In the genomic region with DNA sequence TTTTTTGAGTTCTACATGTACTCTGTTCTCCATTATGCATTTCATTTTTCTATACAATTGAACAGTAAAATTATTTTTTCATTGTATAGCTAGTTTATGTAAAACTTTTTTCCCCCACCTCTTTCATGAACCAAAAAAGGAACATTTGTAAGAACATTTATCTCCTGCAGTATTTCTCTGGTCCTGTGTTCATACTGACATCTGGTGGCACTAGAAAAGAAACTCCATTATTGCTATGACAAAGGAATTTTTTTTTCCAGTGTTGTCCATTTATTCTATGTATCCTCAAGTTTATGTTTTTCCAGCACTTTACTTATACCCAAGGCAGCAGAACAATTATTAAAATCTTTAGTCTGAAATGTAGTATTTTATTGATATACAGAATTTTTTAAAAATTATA, we compare ENCODE assay signal across 8 cellular contexts. TPM values are rescaled to one million over a fixed set of nuclear protein-coding genes. Genes with fewer than 3 reads are reported as not detected.
DNase-seq lines count a peak whose midpoint lies in the region; ATAC-seq and TF ChIP-seq lines count a peak whose summit lies in the region.

No MANE protein-coding gene starts in this region.

- no peak overlapping the region for H3K27ac Mint-ChIP-seq in stimulated activated memory B cell treated with anti-CD40 and anti-IgM and Interleukin-4, amounts not matched to agents 10 μg/mL and 1 μg/mL and 100 μg/mL, for 72 hours

- TF ChIP-seq CTCF in NB4 (IDR thresholded peaks at IDR 0.05; ENCODE audit: low read depth, low read length) (no peak), brain microvascular endothelial cell (IDR thresholded peaks at IDR 0.05; ENCODE audit: low read depth, low read length, missing control alignments) (peak; percentile 38), neural cell (IDR thresholded peaks at IDR 0.05; ENCODE audit: poor library complexity, severe bottlenecking) (peak; percentile 74)

- peaks cover 47% of the 10 kb centered on the region for H3K36me3 Mint-ChIP-seq in stimulated activated memory B cell treated with anti-CD40 and anti-IgM and Interleukin-4, amounts not matched to agents 10 μg/mL and 1 μg/mL and 100 μg/mL, for 72 hours

- H3K36me3 ChIP-seq in brain microvascular endothelial cell (replicated peaks): no peaks in the 10 kb centered on the region
- no peaks in the 10 kb centered on the region for H3K36me3 ChIP-seq in neural cell (ENCODE audit: insufficient read depth, low read length)

- H3F3A ChIP-seq in neural cell (ENCODE audit: insufficient read depth, low read length, poor library complexity, severe bottlenecking): no peaks in the 10 kb centered on the region

- no peak overlapping the region for H2AFZ ChIP-seq in neural cell (ENCODE audit: low read depth, low read length)

- no peak overlapping the region for H3K4me2 ChIP-seq in neural cell (ENCODE audit: low read length)

- peak; percentile 19 for DNase-seq in GF-D8 (lab: John Stamatoyannopoulos, UW)
- peak; percentile 42 for DNase-seq in NB4 (ENCODE audit: low read depth)
- no peak for DNase-seq in brain microvascular endothelial cell

- ATAC-seq in GM19324 (IDR thresholded peaks at IDR 0.05; ENCODE audit: low FRiP score, unreplicated experiment) (no peak), HG03025 (IDR thresholded peaks at IDR 0.05; ENCODE audit: low FRiP score, unreplicated experiment) (no peak), GM18502 (IDR thresholded peaks at IDR 0.05; ENCODE audit: poor library complexity, unreplicated experiment) (no peak)
- ATAC-seq in stimulated activated memory B cell treated with anti-CD40 and anti-IgM and Interleukin-4, amounts not matched to agents 10 μg/mL and 1 μg/mL and 100 μg/mL, for 72 hours: no peak

- H3K9me3 Mint-ChIP-seq in stimulated activated memory B cell treated with anti-CD40 and anti-IgM and Interleukin-4, amounts not matched to agents 10 μg/mL and 1 μg/mL and 100 μg/mL, for 72 hours: no peaks in the 10 kb centered on the region

- no peaks in the 10 kb centered on the region for H3K79me2 ChIP-seq in neural cell (replicated peaks; ENCODE audit: insufficient read depth, low read length)

- no peak overlapping the region for H3K27ac ChIP-seq in brain microvascular endothelial cell
- no peak overlapping the region for H3K27ac ChIP-seq in neural cell (ENCODE audit: low read length)

- no peak overlapping the region for H3K4me3 Mint-ChIP-seq in stimulated activated memory B cell treated with anti-CD40 and anti-IgM and Interleukin-4, amounts not matched to agents 10 μg/mL and 1 μg/mL and 100 μg/mL, for 72 hours

- H4K20me1 ChIP-seq in neural cell (ENCODE audit: insufficient read depth): no peaks in the 10 kb centered on the region

- no peaks in the 10 kb centered on the region for H3K9me3 ChIP-seq in neural cell (ENCODE audit: low read length)

- no peak for TF ChIP-seq POLR2A in NB4 (IDR thresholded peaks at IDR 0.05; ENCODE audit: extremely low read depth, insufficient read length)

- H3K27me3 Mint-ChIP-seq in stimulated activated memory B cell treated with anti-CD40 and anti-IgM and Interleukin-4, amounts not matched to agents 10 μg/mL and 1 μg/mL and 100 μg/mL, for 72 hours: no peaks in the 10 kb centered on the region

- H3K4me3 ChIP-seq in NB4 (ENCODE audit: low read depth, low read length): no peak overlapping the region
- H3K4me3 ChIP-seq in brain microvascular endothelial cell (ENCODE audit: low read depth, low read length): no peak overlapping the region
- no peak overlapping the region for H3K4me3 ChIP-seq in neural cell (ENCODE audit: low read length)

- in situ Hi-C loops in brain microvascular endothelial cell (cut with HindIII; ENCODE audit: low pct_ligation_motif_present, low sequenced_read_pairs): no loop called here

- H3K9me2 ChIP-seq in neural cell (ENCODE audit: insufficient read depth, low read length): no peaks in the 10 kb centered on the region

- peak; percentile 84 for TF ChIP-seq RAD21 in neural cell (conservative IDR thresholded peaks at IDR 0.05)

- H3K4me1 Mint-ChIP-seq in stimulated activated memory B cell treated with anti-CD40 and anti-IgM and Interleukin-4, amounts not matched to agents 10 μg/mL and 1 μg/mL and 100 μg/mL, for 72 hours: peaks cover 22% of the 10 kb centered on the region

- H3K27me3 ChIP-seq in brain microvascular endothelial cell (replicated peaks) (no peaks in the 10 kb centered on the region), neural cell (ENCODE audit: insufficient read depth, low read depth, low read length) (no peaks in the 10 kb centered on the region)

- TF ChIP-seq EP300 in neural cell (conservative IDR thresholded peaks at IDR 0.05; ENCODE audit: poor library complexity, severe bottlenecking): no peak

- H3K9ac ChIP-seq in neural cell (ENCODE audit: low read length): no peak overlapping the region

TF ChIP-seq in neural cell, 6 proteins besides CTCF, POLR2A, EP300 and RAD21:
- TF ChIP-seq SMC3 (conservative IDR thresholded peaks at IDR 0.05; ENCODE audit: poor library complexity): peak; percentile 76
- TF ChIP-seq, protein P1, sequence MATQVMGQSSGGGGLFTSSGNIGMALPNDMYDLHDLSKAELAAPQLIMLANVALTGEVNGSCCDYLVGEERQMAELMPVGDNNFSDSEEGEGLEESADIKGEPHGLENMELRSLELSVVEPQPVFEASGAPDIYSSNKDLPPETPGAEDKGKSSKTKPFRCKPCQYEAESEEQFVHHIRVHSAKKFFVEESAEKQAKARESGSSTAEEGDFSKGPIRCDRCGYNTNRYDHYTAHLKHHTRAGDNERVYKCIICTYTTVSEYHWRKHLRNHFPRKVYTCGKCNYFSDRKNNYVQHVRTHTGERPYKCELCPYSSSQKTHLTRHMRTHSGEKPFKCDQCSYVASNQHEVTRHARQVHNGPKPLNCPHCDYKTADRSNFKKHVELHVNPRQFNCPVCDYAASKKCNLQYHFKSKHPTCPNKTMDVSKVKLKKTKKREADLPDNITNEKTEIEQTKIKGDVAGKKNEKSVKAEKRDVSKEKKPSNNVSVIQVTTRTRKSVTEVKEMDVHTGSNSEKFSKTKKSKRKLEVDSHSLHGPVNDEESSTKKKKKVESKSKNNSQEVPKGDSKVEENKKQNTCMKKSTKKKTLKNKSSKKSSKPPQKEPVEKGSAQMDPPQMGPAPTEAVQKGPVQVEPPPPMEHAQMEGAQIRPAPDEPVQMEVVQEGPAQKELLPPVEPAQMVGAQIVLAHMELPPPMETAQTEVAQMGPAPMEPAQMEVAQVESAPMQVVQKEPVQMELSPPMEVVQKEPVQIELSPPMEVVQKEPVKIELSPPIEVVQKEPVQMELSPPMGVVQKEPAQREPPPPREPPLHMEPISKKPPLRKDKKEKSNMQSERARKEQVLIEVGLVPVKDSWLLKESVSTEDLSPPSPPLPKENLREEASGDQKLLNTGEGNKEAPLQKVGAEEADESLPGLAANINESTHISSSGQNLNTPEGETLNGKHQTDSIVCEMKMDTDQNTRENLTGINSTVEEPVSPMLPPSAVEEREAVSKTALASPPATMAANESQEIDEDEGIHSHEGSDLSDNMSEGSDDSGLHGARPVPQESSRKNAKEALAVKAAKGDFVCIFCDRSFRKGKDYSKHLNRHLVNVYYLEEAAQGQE (IDR thresholded peaks at IDR 0.05; ENCODE audit: borderline replicate concordance): no peak

RNA-seq across cellular contexts. Expression of a gene that starts 27.4 kb away (rescaled TPM):
- polyA plus RNA-seq in neural cell: 6.3 and 7.7 TPM in 2 replicates
- 5.1 and 7.4 TPM in 2 replicates for polyA minus RNA-seq in neural cell

RNA-seq across cellular contexts. Expression of a gene that starts 46.6 kb away (rescaled TPM):
- 54.3 and 60.4 TPM in 2 replicates for polyA plus RNA-seq in neural cell
- polyA minus RNA-seq in neural cell: 112 and 114 TPM in 2 replicates

RNA-seq across cellular contexts. Expression of a gene that starts 46.7 kb away (rescaled TPM):
- 88.6 and 89.6 TPM in 2 replicates for polyA plus RNA-seq in neural cell
- 91.9 and 101 TPM in 2 replicates for polyA minus RNA-seq in neural cell
